Comparison of ENCODE assay signal across 22 cellular contexts in genomic region chr18:49833804-49834203, GRCh38.
"Had no signal": no experiment of that assay in that cellular context is flagged by ENCODE, and none has a peak within 500 bp of the region (broad histone marks: within the 10 kb centered on the region; RNA-seq: fewer than 3 reads in every experiment).

No MANE protein-coding gene starts in this region.

- H3K9me3 ChIP-seq: sigmoid colon, upper lobe of left lung had no signal

- H3K4me1 ChIP-seq: breast epithelium, parathyroid adenoma, spleen, upper lobe of left lung had no signal

- H3K4me3 ChIP-seq: breast epithelium, coronary artery, heart right ventricle, sigmoid colon, spleen, upper lobe of left lung had no signal

- H3K79me2 ChIP-seq: parathyroid adenoma had no signal

- H3K36me3 ChIP-seq: breast epithelium, heart right ventricle, sigmoid colon, upper lobe of left lung had no signal

- FAIRE-seq: endometrium, keratinocyte had no signal

- H2AFZ ChIP-seq: parathyroid adenoma had no signal

- DNase-seq: activated CD4-positive, alpha-beta T cell treated with anti-CD3 and anti-CD28 coated beads, Interleukin-2, amount 50 U/mL, for 4 hours; activated CD8-positive, alpha-beta memory T cell treated with anti-CD3 and anti-CD28 coated beads for 24 hours; activated CD8-positive, alpha-beta memory T cell treated with anti-CD3 and anti-CD28 coated beads, Interleukin-2, amount 50 U/mL, for 4 hours; activated T-cell treated with anti-CD3 and anti-CD28 coated beads, Interleukin-2, amount 50 U/mL, for 24 hours; effector CD4-positive, alpha-beta T cell; heart right ventricle; midbrain; nephron progenitor cell; nucleus accumbens; sigmoid colon; spleen; stimulated activated CD4-positive, alpha-beta T cell treated with anti-CD3 and anti-CD28 coated beads, Interleukin-4, amount 100 ng/mL, for 1 hour; stimulated activated naive CD4-positive, alpha-beta T cell; T1000; upper lobe of left lung had no signal

- H3K27me3 ChIP-seq: breast epithelium, heart right ventricle, sigmoid colon, spleen, upper lobe of left lung had no signal

- H3K27ac ChIP-seq: breast epithelium, coronary artery, parathyroid adenoma, sigmoid colon, spleen, upper lobe of left lung had no signal

- ATAC-seq: activated T-helper 17 cell treated with anti-CD3 and anti-CD28 coated beads, Interleukin-2, amount 50 U/mL, for 72 hours; WTC11 had no signal
